ENCODE assay signal across 8 cellular contexts in the genomic region with DNA sequence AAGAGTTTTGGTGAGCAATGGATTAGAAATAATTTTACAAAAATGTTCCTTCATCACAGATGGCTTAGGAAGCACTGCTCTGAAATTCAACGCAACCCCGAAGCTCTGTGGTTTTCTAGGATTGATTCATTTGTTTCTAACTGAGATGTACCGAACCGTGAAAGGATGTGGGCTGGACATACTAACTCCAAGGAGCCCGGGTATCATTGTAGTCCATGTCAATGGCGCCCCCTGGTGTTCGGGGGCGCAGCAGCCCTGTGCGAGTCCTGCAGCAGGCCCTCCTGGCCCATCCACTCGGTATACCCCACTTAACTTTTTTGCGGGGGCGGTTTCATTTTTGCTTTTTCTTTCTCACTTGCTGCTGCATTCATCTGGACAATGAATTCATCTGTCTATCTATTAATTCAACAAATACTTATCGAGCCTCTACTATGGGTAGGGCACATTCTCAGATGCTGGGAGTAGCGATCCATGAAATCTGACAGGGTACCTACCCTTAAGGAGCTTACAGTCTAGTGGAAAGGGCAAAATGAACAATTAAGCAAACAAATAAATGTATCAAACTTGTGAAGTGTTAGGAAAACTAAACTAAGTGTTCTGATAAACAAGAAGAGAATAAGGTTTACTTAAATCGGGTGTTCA. TPM values are rescaled to one million over a fixed set of nuclear protein-coding genes. Genes with fewer than 3 reads are reported as not detected.
A peak's percentile ranks its signal among the peaks of the same experiment; 100 is the strongest.
DNase-seq lines count a peak whose midpoint lies in the region; ATAC-seq and TF ChIP-seq lines count a peak whose summit lies in the region.

No MANE protein-coding gene starts in this region.

- POLR2A ChIA-PET in PC-9 (lab: Charles Lee; ENCODE audit: unreplicated experiment), result no interaction called here

- H3F3A ChIP-seq in PC-9 (ENCODE audit: insufficient read depth, low read depth), result no peaks in the 10 kb centered on the region

- H3K4me1 ChIP-seq in PC-9 (replicated peaks; ENCODE audit: insufficient read depth) (no peaks in the 10 kb centered on the region), colonic mucosa (no peaks in the 10 kb centered on the region)

- no peak overlapping the region for H3K27ac ChIP-seq in PC-9
- H3K27ac ChIP-seq in colonic mucosa, result no peak overlapping the region

- no peaks in the 10 kb centered on the region for H3K27me3 Mint-ChIP-seq in activated CD8-positive, alpha-beta memory T cell treated with anti-CD3 and anti-CD28 coated beads, Interleukin-2, amount 10 ng/mL, durations not matched to agents 7 days and 5 days

- ATAC-seq in activated CD8-positive, alpha-beta memory T cell treated with anti-CD3 and anti-CD28 coated beads, Interleukin-2, amount 10 ng/mL, durations not matched to agents 7 days and 5 days, result peak; percentile 63
- ATAC-seq in GM21381 (IDR thresholded peaks at IDR 0.05; ENCODE audit: unreplicated experiment) (peak; percentile 97), HG03520 (IDR thresholded peaks at IDR 0.05; ENCODE audit: unreplicated experiment) (peak; percentile 98)

- no peak overlapping the region for H3K4me3 ChIP-seq in PC-9
- no peak overlapping the region for H3K4me3 ChIP-seq in colonic mucosa

- H3K27me3 ChIP-seq in PC-9 (ENCODE audit: insufficient read depth, low read depth) (peaks cover 15% of the 10 kb centered on the region), colonic mucosa (no peaks in the 10 kb centered on the region)

- H3K4me3 Mint-ChIP-seq in activated CD8-positive, alpha-beta memory T cell treated with anti-CD3 and anti-CD28 coated beads, Interleukin-2, amount 10 ng/mL, durations not matched to agents 7 days and 5 days, result no peak overlapping the region

- H3K9me2 ChIP-seq in PC-9 (ENCODE audit: insufficient read depth), result no peaks in the 10 kb centered on the region

- TF ChIP-seq CTCF in PC-9 (conservative IDR thresholded peaks at IDR 0.05) (peak; percentile 91), colonic mucosa (IDR thresholded peaks at IDR 0.05) (peak; percentile 69)

- H3K4me1 Mint-ChIP-seq in activated CD8-positive, alpha-beta memory T cell treated with anti-CD3 and anti-CD28 coated beads, Interleukin-2, amount 10 ng/mL, durations not matched to agents 7 days and 5 days, result no peaks in the 10 kb centered on the region

- H4K20me1 ChIP-seq in PC-9 (ENCODE audit: insufficient read depth), result no peaks in the 10 kb centered on the region

- intact Hi-C loops in PC-9 (cut with micrococcal nuclease; ENCODE audit: unreplicated experiment) (loop anchor here (1.0 to 5.0 kb wide), 5 partner anchors 46 to 506 kb away; no protein-coding TSS in a partner anchor), colonic mucosa (cut with DNase I) (loop anchor here (5.0 kb wide), 2 partner anchors 46 to 111 kb away; no protein-coding TSS in a partner anchor)

- no TSS peak for BruUV-seq in PC-9 (replicated peaks; lab: Mats Ljungman, UMichigan)

- no peak overlapping the region for H3K27ac Mint-ChIP-seq in activated CD8-positive, alpha-beta memory T cell treated with anti-CD3 and anti-CD28 coated beads, Interleukin-2, amount 10 ng/mL, durations not matched to agents 7 days and 5 days

- H3K9ac ChIP-seq in colonic mucosa (ENCODE audit: low read depth in 2 of 2, low read length in 2 of 2), result no peak overlapping the region

- no peaks in the 10 kb centered on the region for H3K36me3 Mint-ChIP-seq in activated CD8-positive, alpha-beta memory T cell treated with anti-CD3 and anti-CD28 coated beads, Interleukin-2, amount 10 ng/mL, durations not matched to agents 7 days and 5 days

- H2AFZ ChIP-seq in PC-9, result no peak overlapping the region

- no peak overlapping the region for H3K4me2 ChIP-seq in PC-9

- DNase-seq in activated CD8-positive, alpha-beta memory T cell treated with anti-CD3 and anti-CD28 coated beads, Interleukin-2, amount 10 ng/mL, durations not matched to agents 7 days and 5 days, result peak; percentile 50
- no peak for DNase-seq in activated CD8-positive, alpha-beta memory T cell treated with anti-CD3 and anti-CD28 coated beads for 24 hours
- DNase-seq in PC-9 (peak in 1 of 2 experiments; percentile 59), colonic mucosa (peak; percentile 60), middle frontal gyrus (ENCODE audit: extremely low spot score, low spot score) (peak; percentile 23), NCI-H1694 treated with DMSO at 0.1 percent for 48 hours (lab: John Stamatoyannopoulos, UW) (no peak)

- no peaks in the 10 kb centered on the region for H3K79me2 ChIP-seq in PC-9 (ENCODE audit: low read depth)

- no peaks in the 10 kb centered on the region for H3K9me3 Mint-ChIP-seq in activated CD8-positive, alpha-beta memory T cell treated with anti-CD3 and anti-CD28 coated beads, Interleukin-2, amount 10 ng/mL, durations not matched to agents 7 days and 5 days (ENCODE audit: low read depth)

- CTCF ChIA-PET in activated CD8-positive, alpha-beta memory T cell treated with anti-CD3 and anti-CD28 coated beads, Interleukin-2, amount 10 ng/mL, durations not matched to agents 7 days and 5 days (lab: Charles Lee), result no interaction called here
- CTCF ChIA-PET in PC-9 (lab: Charles Lee), result interaction anchor here (1.2 kb wide), 1 partner anchor 115 kb away, joined by 4 read pairs; no protein-coding TSS in a partner anchor

- no peaks in the 10 kb centered on the region for H3K9me3 ChIP-seq in PC-9 (ENCODE audit: insufficient read depth, low read depth)
- no peaks in the 10 kb centered on the region for H3K9me3 ChIP-seq in colonic mucosa

- H3K36me3 ChIP-seq in PC-9 (ENCODE audit: low read depth) (no peaks in the 10 kb centered on the region), colonic mucosa (no peaks in the 10 kb centered on the region)

RNA-seq across cellular contexts. Expression of a gene that starts 25.2 kb away (rescaled TPM):
- not detected for total RNA-seq in activated CD8-positive, alpha-beta memory T cell treated with anti-CD3 and anti-CD28 coated beads, Interleukin-2, amount 10 ng/mL, durations not matched to agents 7 days and 5 days
- total RNA-seq in PC-9 (2021), result not detected in 2 replicates
- under 1 TPM; 0.48 to 0.91 TPM for total RNA-seq in colonic mucosa

Comparison
In these comparisons a context has a peak if more than half of its experiments do, and no peak if none do; other contexts are left out.
1. DNase-seq: peak in activated CD8-positive, alpha-beta memory T cell treated with anti-CD3 and anti-CD28 coated beads, Interleukin-2, amount 10 ng/mL, durations not matched to agents 7 days and 5 days (single experiment), colonic mucosa (single experiment) and middle frontal gyrus (single experiment); none in activated CD8-positive, alpha-beta memory T cell treated with anti-CD3 and anti-CD28 coated beads for 24 hours (single experiment) and NCI-H1694 treated with DMSO at 0.1 percent for 48 hours (single experiment).
2. Peak in every context shown above with its lines, with median percentiles within 50 percentile points of each other: ATAC-seq.